Comparison of ENCODE assay signal across 24 cellular contexts in the genomic region with DNA sequence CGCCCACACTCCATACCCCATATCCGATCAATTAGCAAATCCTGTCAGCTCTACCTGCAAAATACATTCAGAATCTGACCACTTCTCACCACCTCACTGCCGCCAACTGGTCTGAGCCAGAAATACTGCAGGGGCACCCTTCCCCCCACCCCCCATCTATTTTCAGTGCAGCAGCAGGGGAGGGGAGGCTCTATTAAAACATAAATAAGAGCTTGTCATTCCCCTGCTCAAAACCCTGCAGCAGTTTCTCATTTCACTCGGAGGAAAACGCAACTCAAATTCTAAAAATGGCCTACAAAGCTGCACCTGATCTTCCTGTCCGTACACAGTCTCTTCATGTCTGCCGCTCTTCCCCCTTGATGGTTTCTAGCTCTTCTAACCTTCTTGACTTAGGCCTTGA. TPM values are rescaled to one million over a fixed set of nuclear protein-coding genes. Genes with fewer than 3 reads are reported as not detected.
DNase-seq lines count a peak whose midpoint lies in the region; ATAC-seq and TF ChIP-seq lines count a peak whose summit lies in the region.
"Had no signal": no experiment of that assay in that cellular context is flagged by ENCODE, and none has a peak within 500 bp of the region (broad histone marks: within the 10 kb centered on the region; RNA-seq: fewer than 3 reads in every experiment).

No MANE protein-coding gene starts in this region.

- TF ChIP-seq CTCF in GM12865 (IDR thresholded peaks at IDR 0.05; ENCODE audit: insufficient read depth, low read depth, low read length, missing control alignments): no peak
- no peak for TF ChIP-seq CTCF in glutamatergic neuron (IDR thresholded peaks at IDR 0.05; ENCODE audit: partially characterized antibody, unreplicated experiment)

- peaks cover 3% of the 10 kb centered on the region for H3K9me3 Mint-ChIP-seq in glutamatergic neuron (ENCODE audit: unreplicated experiment)
- H3K9me3 Mint-ChIP-seq: CD4-positive, CD25-positive, alpha-beta regulatory T cell; HFFc6; T-helper 1 cell treated with Interleukin-12 subunit alpha and Interleukin-12 subunit beta and Interleukin-4 antibody, amounts not matched to agents 30 μg/mL and 1 μg/mL, for 36 hours had no signal

- no peaks in the 10 kb centered on the region for H3K9me3 ChIP-seq in T-helper 17 cell (ENCODE audit: control insufficient read depth, low read length, poor library complexity, severe bottlenecking)
- H3K9me3 ChIP-seq: BLaER1, HAP-1 had no signal

- no peak overlapping the region for H3K4me3 ChIP-seq in GM12865 (ENCODE audit: low read depth, low read length)
- H3K4me3 ChIP-seq: BLaER1, GM23248, HAP-1, SK-N-MC had no signal

- H3K36me3 Mint-ChIP-seq in T-helper 17 cell (ENCODE audit: low read depth): peaks cover 8% of the 10 kb centered on the region
- H3K36me3 Mint-ChIP-seq in glutamatergic neuron (ENCODE audit: unreplicated experiment): no peaks in the 10 kb centered on the region
- H3K36me3 Mint-ChIP-seq: CD4-positive, CD25-positive, alpha-beta regulatory T cell; IgD-negative memory B cell had no signal

- peak; percentile 31 for DNase-seq in GM12865 (ENCODE audit: low read depth)
- DNase-seq in NCI-H2227 treated with DMSO at 0.1 percent for 48 hours (lab: John Stamatoyannopoulos, UW): peak; percentile 35
- DNase-seq in T-helper 17 cell: no peak
- no peak for DNase-seq in glutamatergic neuron
- no peak for DNase-seq in G401 (ENCODE audit: low spot score)
- no peak for DNase-seq in NCI-H187 treated with DMSO at 0.1 percent for 48 hours (lab: John Stamatoyannopoulos, UW)
- DNase-seq: CD4-positive, CD25-positive, alpha-beta regulatory T cell; GM23248; HFFc6; NCI-H1105; NCI-H146; NCI-H2029; NCI-H526 treated with DMSO at 0.1 percent for 48 hours; SIG-M5; SW 1271 had no signal

- H3K27me3 Mint-ChIP-seq in T-helper 17 cell (peaks cover 38% of the 10 kb centered on the region), glutamatergic neuron (ENCODE audit: unreplicated experiment) (peaks cover 31% of the 10 kb centered on the region)

- no peak overlapping the region for H3K27ac Mint-ChIP-seq in T-helper 17 cell
- no peak overlapping the region for H3K27ac Mint-ChIP-seq in glutamatergic neuron (ENCODE audit: unreplicated experiment)
- H3K27ac Mint-ChIP-seq: CD4-positive, CD25-positive, alpha-beta regulatory T cell; HFFc6; IgD-negative memory B cell; T-helper 1 cell treated with Interleukin-12 subunit alpha and Interleukin-12 subunit beta and Interleukin-4 antibody, amounts not matched to agents 30 μg/mL and 1 μg/mL, for 36 hours had no signal

- in situ Hi-C loops in G401 (cut with HindIII; ENCODE audit: low sequenced_read_pairs): no loop called here

- H3K4me3 Mint-ChIP-seq in T-helper 17 cell (peak overlapping the region; percentile 8), glutamatergic neuron (ENCODE audit: unreplicated experiment) (peak overlapping the region; percentile 4)
- H3K4me3 Mint-ChIP-seq: CD4-positive, CD25-positive, alpha-beta regulatory T cell; HFFc6; T-helper 1 cell treated with Interleukin-12 subunit alpha and Interleukin-12 subunit beta and Interleukin-4 antibody, amounts not matched to agents 30 μg/mL and 1 μg/mL, for 36 hours had no signal

- no peak for ATAC-seq in T-helper 17 cell
- no peak for ATAC-seq in HG03025 (IDR thresholded peaks at IDR 0.05; ENCODE audit: low FRiP score, unreplicated experiment)
- no peak for ATAC-seq in HG03442 (IDR thresholded peaks at IDR 0.05; ENCODE audit: unreplicated experiment)

- H3K4me1 Mint-ChIP-seq in T-helper 17 cell (peaks cover 10% of the 10 kb centered on the region), glutamatergic neuron (ENCODE audit: low read depth, unreplicated experiment) (peaks cover 2% of the 10 kb centered on the region)

RNA-seq across cellular contexts. Expression of gene PKLR, which starts 3.8 kb away (rescaled TPM):
- total RNA-seq in T-helper 17 cell (not detected), glutamatergic neuron (ENCODE audit: unreplicated experiment) (not detected)
- not detected in 2 replicates for total RNA-seq in G401 (2014; rRNA removed; shearing (Covaris generic))
- total RNA-seq: CD4-positive, CD25-positive, alpha-beta regulatory T cell; Daoy; GM23248; HFFc6; NCI-H460 had no signal

RNA-seq across cellular contexts. Expression of gene FDPS, which starts 11.2 kb away (rescaled TPM):
- total RNA-seq in T-helper 17 cell: 10 to 100 TPM; 63.0 TPM
- total RNA-seq in glutamatergic neuron (ENCODE audit: unreplicated experiment): 265 TPM
- 357 and 361 TPM in 2 replicates for total RNA-seq in G401 (2014; rRNA removed; shearing (Covaris generic))

RNA-seq across cellular contexts. Expression of gene HCN3, which starts 20.2 kb away (rescaled TPM):
- total RNA-seq in T-helper 17 cell (1 to 10 TPM; 1.3 to 1.5 TPM), glutamatergic neuron (ENCODE audit: unreplicated experiment) (30.5 TPM)
- total RNA-seq in G401 (2014; rRNA removed; shearing (Covaris generic)): 1.1 and 3.3 TPM in 2 replicates

RNA-seq across cellular contexts. Expression of gene RUSC1, which starts 23.3 kb away (rescaled TPM):
- total RNA-seq in T-helper 17 cell (10 to 100 TPM; 13.2 to 14.8 TPM), glutamatergic neuron (ENCODE audit: unreplicated experiment) (305 TPM)
- total RNA-seq in G401 (2014; rRNA removed; shearing (Covaris generic)): 23.9 and 35.0 TPM in 2 replicates

RNA-seq across cellular contexts. Expression of gene CLK2, which starts 24.1 kb away (rescaled TPM):
- total RNA-seq in T-helper 17 cell: 10 to 100 TPM; 54.8 to 57.8 TPM
- 74.8 TPM for total RNA-seq in glutamatergic neuron (ENCODE audit: unreplicated experiment)
- total RNA-seq in G401 (2014; rRNA removed; shearing (Covaris generic)): 32.1 and 47.4 TPM in 2 replicates

Comparison
In these comparisons a context has a peak if more than half of its experiments do, and no peak if none do; other contexts are left out.
1. DNase-seq: peak in GM12865 (single experiment) and NCI-H2227 treated with DMSO at 0.1 percent for 48 hours (single experiment); none in T-helper 17 cell (0 of 3), glutamatergic neuron (single experiment), G401 (single experiment) and NCI-H187 treated with DMSO at 0.1 percent for 48 hours (single experiment).